ENCODE assay signal across 35 cellular contexts in genomic region chr11:34493926-34494595, GRCh38. TPM values are rescaled to one million over a fixed set of nuclear protein-coding genes. Genes with fewer than 3 reads are reported as not detected.
"Had no signal": no experiment of that assay in that cellular context is flagged by ENCODE, and none has a peak within 500 bp of the region (broad histone marks: within the 10 kb centered on the region; RNA-seq: fewer than 3 reads in every experiment).

No MANE protein-coding gene starts in this region.

- DNase-seq: activated B cell treated with CpG ODN at 0.5 μM for 24 hours; activated CD4-positive, alpha-beta T cell treated with anti-CD3 and anti-CD28 coated beads for 48 hours; activated CD4-positive, alpha-beta T cell treated with anti-CD3 and anti-CD28 coated beads, Interleukin-2, amount 50 U/mL, for 1 hour; activated CD4-positive, alpha-beta T cell treated with anti-CD3 and anti-CD28 coated beads, Interleukin-2, amount 50 U/mL, for 48 hours; activated CD8-positive, alpha-beta memory T cell treated with anti-CD3 and anti-CD28 coated beads for 24 hours; activated CD8-positive, alpha-beta T cell treated with anti-CD3 and anti-CD28 coated beads for 36 hours; activated effector memory CD4-positive, alpha-beta T cell treated with Interleukin-2 at 50 U/mL for 16 hours; activated gamma-delta T cell treated with Interleukin-2 at 50 U/mL for 16 hours; activated naive CD4-positive, alpha-beta T cell treated with anti-CD3 and anti-CD28 coated beads, Interleukin-2, amount 50 U/mL, for 16 hours; activated naive CD4-positive, alpha-beta T cell treated with Interleukin-2 at 50 U/mL for 16 hours; activated T-cell treated with anti-CD3 and anti-CD28 coated beads, Interleukin-2, amount 50 U/mL, for 4 hours; amniotic stem cell; anterior cingulate cortex; brain microvascular endothelial cell; cortex of kidney; dermis blood vessel endothelial cell; effector CD4-positive, alpha-beta T cell; effector memory CD8-positive, alpha-beta T cell; erythroblast; foreskin keratinocyte; gastrocnemius medialis; glutamatergic neuron; heart left ventricle; T-helper 2 cell had no signal

- H3K36me3 Mint-ChIP-seq: activated naive CD8-positive, alpha-beta T cell had no signal

- H3K4me1 ChIP-seq: esophagus muscularis mucosa, foreskin keratinocyte, gastrocnemius medialis, heart left ventricle had no signal

- H3K4me1 Mint-ChIP-seq: activated B cell treated with CpG ODN at 0.5 μM for 24 hours; activated T-helper 17 cell treated with anti-CD3 and anti-CD28 coated beads, Interleukin-2, amount 50 U/mL, for 72 hours had no signal

- H3K27me3 Mint-ChIP-seq: activated naive CD8-positive, alpha-beta T cell had no signal

- H3K27ac ChIP-seq: brain microvascular endothelial cell, esophagus muscularis mucosa, foreskin keratinocyte, gastrocnemius medialis, heart left ventricle, VCaP had no signal

- FAIRE-seq: astrocyte, bronchial epithelial cell, colon, TTC549 had no signal

- H3K9me3 ChIP-seq: esophagus muscularis mucosa, gastrocnemius medialis, heart left ventricle had no signal

- H3K4me3 ChIP-seq: esophagus muscularis mucosa, gastrocnemius medialis, heart left ventricle had no signal

- H3K36me3 ChIP-seq: brain microvascular endothelial cell, esophagus muscularis mucosa, gastrocnemius medialis, heart left ventricle had no signal

- H3K9me3 Mint-ChIP-seq: activated B cell treated with CpG ODN at 0.5 μM for 24 hours; activated CD8-positive, alpha-beta T cell treated with anti-CD3 and anti-CD28 coated beads for 36 hours; activated T-cell treated with anti-CD3 and anti-CD28 coated beads, Interleukin-2, amount 50 U/mL, for 4 hours; activated T-helper 17 cell treated with anti-CD3 and anti-CD28 coated beads, Interleukin-2, amount 50 U/mL, for 72 hours; effector memory CD8-positive, alpha-beta T cell had no signal

- H3K27ac Mint-ChIP-seq: activated B cell treated with CpG ODN at 0.5 μM for 24 hours; activated CD8-positive, alpha-beta T cell treated with anti-CD3 and anti-CD28 coated beads for 36 hours; activated naive CD8-positive, alpha-beta T cell; effector memory CD8-positive, alpha-beta T cell had no signal

- ATAC-seq: activated CD4-positive, CD25-positive, alpha-beta regulatory T cell treated with anti-CD3 and anti-CD28 coated beads, Interleukin-2, amount 50 U/mL, for 24 hours; activated CD8-positive, alpha-beta T cell treated with anti-CD3 and anti-CD28 coated beads for 36 hours; activated T-cell treated with anti-CD3 and anti-CD28 coated beads, Interleukin-2, amount 50 U/mL, for 4 hours; activated T-helper 17 cell treated with anti-CD3 and anti-CD28 coated beads, Interleukin-2, amount 50 U/mL, for 72 hours; effector memory CD8-positive, alpha-beta T cell; foreskin keratinocyte; gastrocnemius medialis; heart left ventricle had no signal

- H3K4me3 Mint-ChIP-seq: activated B cell treated with CpG ODN at 0.5 μM for 24 hours; activated CD8-positive, alpha-beta T cell treated with anti-CD3 and anti-CD28 coated beads for 36 hours; activated naive CD8-positive, alpha-beta T cell; activated T-cell treated with anti-CD3 and anti-CD28 coated beads, Interleukin-2, amount 50 U/mL, for 4 hours; activated T-helper 17 cell treated with anti-CD3 and anti-CD28 coated beads, Interleukin-2, amount 50 U/mL, for 72 hours; effector memory CD8-positive, alpha-beta T cell had no signal

- H3K27me3 ChIP-seq: gastrocnemius medialis had no signal

RNA-seq across cellular contexts. Expression of gene ELF5, which starts 19.5 kb away (rescaled TPM):
- total RNA-seq: activated B cell treated with CpG ODN at 0.5 μM for 24 hours; activated CD8-positive, alpha-beta T cell treated with anti-CD3 and anti-CD28 coated beads for 36 hours; activated T-cell treated with anti-CD3 and anti-CD28 coated beads, Interleukin-2, amount 50 U/mL, for 4 hours; activated T-helper 17 cell treated with anti-CD3 and anti-CD28 coated beads, Interleukin-2, amount 50 U/mL, for 72 hours; astrocyte; cardiac septum; chondrocyte; dermis blood vessel endothelial cell; esophagus muscularis mucosa; foreskin keratinocyte; gastrocnemius medialis; heart left ventricle had no signal
- polyA plus RNA-seq: foreskin keratinocyte, heart left ventricle had no signal
